In genomic region chr2:104861295-104862060, GRCh38 we compare ENCODE assay signal across 12 cellular contexts. TPM values are rescaled to one million over a fixed set of nuclear protein-coding genes. Genes with fewer than 3 reads are reported as not detected.
DNase-seq lines count a peak whose midpoint lies in the region; ATAC-seq and TF ChIP-seq lines count a peak whose summit lies in the region.
"Had no signal": no experiment of that assay in that cellular context is flagged by ENCODE, and none has a peak within 500 bp of the region (broad histone marks: within the 10 kb centered on the region; RNA-seq: fewer than 3 reads in every experiment).

No MANE protein-coding gene starts in this region.

- H3K4me3 Mint-ChIP-seq in activated naive CD8-positive, alpha-beta T cell treated with anti-CD3 and anti-CD28 coated beads, Interleukin-2, amount 10 ng/mL, durations not matched to agents 7 days and 5 days = peak overlapping the region; percentile 5
- H3K4me3 Mint-ChIP-seq in activated naive CD8-positive, alpha-beta T cell treated with anti-CD3 and anti-CD28 coated beads, Interleukin-2, amount 50 U/mL, for 24 hours = no peak overlapping the region
- H3K4me3 Mint-ChIP-seq in chondrocyte (ENCODE audit: unreplicated experiment) = peak overlapping the region; percentile 89
- H3K4me3 Mint-ChIP-seq: T-helper 17 cell had no signal

- H3K9me3 ChIP-seq in mesodermal cell (ENCODE audit: control insufficient read depth, low read length) (no peaks in the 10 kb centered on the region), thoracic aorta (no peaks in the 10 kb centered on the region), WERI-Rb-1 (ENCODE audit: severe bottlenecking) (peaks cover 5% of the 10 kb centered on the region)

- DNase-seq in activated naive CD8-positive, alpha-beta T cell treated with anti-CD3 and anti-CD28 coated beads, Interleukin-2, amount 10 ng/mL, durations not matched to agents 7 days and 5 days = no peak
- no peak for DNase-seq in activated naive CD8-positive, alpha-beta T cell treated with anti-CD3 and anti-CD28 coated beads, Interleukin-2, amount 50 U/mL, for 24 hours
- no peak for DNase-seq in chondrocyte (ENCODE audit: low spot score)
- no peak for DNase-seq in thoracic aorta (ENCODE audit: low spot score)
- DNase-seq in NCI-H1092 treated with DMSO at 0.1 percent for 48 hours (lab: John Stamatoyannopoulos, UW) = no peak
- no peak for DNase-seq in WERI-Rb-1
- DNase-seq: GF-D8, NCI-H187 treated with DMSO at 0.1 percent for 48 hours, T-helper 17 cell had no signal

- ATAC-seq in activated naive CD8-positive, alpha-beta T cell treated with anti-CD3 and anti-CD28 coated beads, Interleukin-2, amount 10 ng/mL, durations not matched to agents 7 days and 5 days (ENCODE audit: low read depth) = no peak
- ATAC-seq in activated naive CD8-positive, alpha-beta T cell treated with anti-CD3 and anti-CD28 coated beads, Interleukin-2, amount 50 U/mL, for 24 hours = no peak
- ATAC-seq in thoracic aorta (ENCODE audit: insufficient number of reproducible peaks, low FRiP score, low read depth) (no peak), HG03196 (IDR thresholded peaks at IDR 0.05; ENCODE audit: unreplicated experiment) (no peak)
- ATAC-seq: T-helper 17 cell had no signal

- H3K9me3 Mint-ChIP-seq in activated naive CD8-positive, alpha-beta T cell treated with anti-CD3 and anti-CD28 coated beads, Interleukin-2, amount 10 ng/mL, durations not matched to agents 7 days and 5 days = no peaks in the 10 kb centered on the region
- peaks cover 12% of the 10 kb centered on the region for H3K9me3 Mint-ChIP-seq in activated naive CD8-positive, alpha-beta T cell treated with anti-CD3 and anti-CD28 coated beads, Interleukin-2, amount 50 U/mL, for 24 hours
- H3K9me3 Mint-ChIP-seq in chondrocyte (ENCODE audit: low read depth) = no peaks in the 10 kb centered on the region

- POLR2A ChIA-PET in activated naive CD8-positive, alpha-beta T cell treated with anti-CD3 and anti-CD28 coated beads, Interleukin-2, amount 10 ng/mL, durations not matched to agents 7 days and 5 days (lab: Charles Lee) = no interaction called here

- peak overlapping the region; percentile 34 for H3K4me3 ChIP-seq in mesodermal cell (ENCODE audit: extremely low read depth, insufficient read depth, low read length, poor library complexity, severe bottlenecking)
- peak overlapping the region; percentile 58 for H3K4me3 ChIP-seq in thoracic aorta
- no peak overlapping the region for H3K4me3 ChIP-seq in WERI-Rb-1 (ENCODE audit: low read depth, low read length)

- H3K36me3 ChIP-seq in mesodermal cell (ENCODE audit: control insufficient read depth, insufficient read depth, low read length) (no peaks in the 10 kb centered on the region), thoracic aorta (no peaks in the 10 kb centered on the region), WERI-Rb-1 (no peaks in the 10 kb centered on the region)

- H3K4me1 ChIP-seq in mesodermal cell (ENCODE audit: control insufficient read depth, insufficient read depth, low read length, poor library complexity, severe bottlenecking) = peaks cover 13% of the 10 kb centered on the region
- peaks cover 6 to 10% of the 10 kb centered on the region in 2 donors for H3K4me1 ChIP-seq in thoracic aorta (ENCODE audit: control insufficient read depth in 1 of 2, low read depth in 2 of 2)

- 1 to 3% methylated on average over 9 of the region's 11 CpGs for WGBS in mesodermal cell (ENCODE audit: insufficient coverage in 2 of 2), 2 experiments

- H3K36me3 Mint-ChIP-seq in activated naive CD8-positive, alpha-beta T cell treated with anti-CD3 and anti-CD28 coated beads, Interleukin-2, amount 10 ng/mL, durations not matched to agents 7 days and 5 days = no peaks in the 10 kb centered on the region
- H3K36me3 Mint-ChIP-seq in activated naive CD8-positive, alpha-beta T cell treated with anti-CD3 and anti-CD28 coated beads, Interleukin-2, amount 50 U/mL, for 24 hours (ENCODE audit: low read depth) = peaks cover 12% of the 10 kb centered on the region
- peaks cover 9% of the 10 kb centered on the region for H3K36me3 Mint-ChIP-seq in chondrocyte (ENCODE audit: low read depth)

- H3K27ac ChIP-seq in mesodermal cell (ENCODE audit: low read depth, low read length, severe bottlenecking) (no peak overlapping the region), thoracic aorta (no peak overlapping the region), WERI-Rb-1 (no peak overlapping the region)

- TF ChIP-seq CTCF in chondrocyte (IDR thresholded peaks at IDR 0.05) = no peak
- no peak for TF ChIP-seq CTCF in thoracic aorta (IDR thresholded peaks at IDR 0.05)
- no peak for TF ChIP-seq CTCF in WERI-Rb-1 (IDR thresholded peaks at IDR 0.05; ENCODE audit: low read depth, low read length)

- peaks cover 10% of the 10 kb centered on the region for H3K4me1 Mint-ChIP-seq in activated naive CD8-positive, alpha-beta T cell treated with anti-CD3 and anti-CD28 coated beads, Interleukin-2, amount 10 ng/mL, durations not matched to agents 7 days and 5 days
- H3K4me1 Mint-ChIP-seq in activated naive CD8-positive, alpha-beta T cell treated with anti-CD3 and anti-CD28 coated beads, Interleukin-2, amount 50 U/mL, for 24 hours = peaks cover 13% of the 10 kb centered on the region
- H3K4me1 Mint-ChIP-seq in chondrocyte (ENCODE audit: low read depth) = peaks cover 44% of the 10 kb centered on the region

- H3K27me3 Mint-ChIP-seq in activated naive CD8-positive, alpha-beta T cell treated with anti-CD3 and anti-CD28 coated beads, Interleukin-2, amount 10 ng/mL, durations not matched to agents 7 days and 5 days = peaks cover 83% of the 10 kb centered on the region
- peaks cover 86% of the 10 kb centered on the region for H3K27me3 Mint-ChIP-seq in activated naive CD8-positive, alpha-beta T cell treated with anti-CD3 and anti-CD28 coated beads, Interleukin-2, amount 50 U/mL, for 24 hours
- H3K27me3 Mint-ChIP-seq in chondrocyte (ENCODE audit: low read depth) = peaks cover 34% of the 10 kb centered on the region

- H3K27ac Mint-ChIP-seq in activated naive CD8-positive, alpha-beta T cell treated with anti-CD3 and anti-CD28 coated beads, Interleukin-2, amount 10 ng/mL, durations not matched to agents 7 days and 5 days = peak overlapping the region; percentile 14
- H3K27ac Mint-ChIP-seq in activated naive CD8-positive, alpha-beta T cell treated with anti-CD3 and anti-CD28 coated beads, Interleukin-2, amount 50 U/mL, for 24 hours = no peak overlapping the region
- peak overlapping the region; percentile 83 for H3K27ac Mint-ChIP-seq in chondrocyte (ENCODE audit: unreplicated experiment)
- H3K27ac Mint-ChIP-seq: T-helper 17 cell had no signal

- no peaks in the 10 kb centered on the region for H3K27me3 ChIP-seq in thoracic aorta (replicated peaks; ENCODE audit: insufficient read depth)
- peaks cover 93% of the 10 kb centered on the region for H3K27me3 ChIP-seq in WERI-Rb-1 (ENCODE audit: insufficient read depth, low read depth, severe bottlenecking)

RNA-seq across cellular contexts. Expression of gene POU3F3, which starts 7.6 kb away (rescaled TPM):
- not detected for total RNA-seq in activated naive CD8-positive, alpha-beta T cell treated with anti-CD3 and anti-CD28 coated beads, Interleukin-2, amount 10 ng/mL, durations not matched to agents 7 days and 5 days
- total RNA-seq in chondrocyte = 7.2 to 55.0 TPM (median 7.7 TPM) in 3 replicates
- 3.4 TPM for polyA plus RNA-seq in mesodermal cell (2013, experiment 1 of 2)
- 2.5 TPM for polyA plus RNA-seq in mesodermal cell (2013, experiment 2 of 2)
- 1 to 10 TPM; 1.4 to 2.0 TPM for total RNA-seq in thoracic aorta
- total RNA-seq: activated CD8-positive, alpha-beta memory T cell treated with anti-CD3 and anti-CD28 coated beads for 36 hours; T-helper 17 cell had no signal
